In the genomic region with DNA sequence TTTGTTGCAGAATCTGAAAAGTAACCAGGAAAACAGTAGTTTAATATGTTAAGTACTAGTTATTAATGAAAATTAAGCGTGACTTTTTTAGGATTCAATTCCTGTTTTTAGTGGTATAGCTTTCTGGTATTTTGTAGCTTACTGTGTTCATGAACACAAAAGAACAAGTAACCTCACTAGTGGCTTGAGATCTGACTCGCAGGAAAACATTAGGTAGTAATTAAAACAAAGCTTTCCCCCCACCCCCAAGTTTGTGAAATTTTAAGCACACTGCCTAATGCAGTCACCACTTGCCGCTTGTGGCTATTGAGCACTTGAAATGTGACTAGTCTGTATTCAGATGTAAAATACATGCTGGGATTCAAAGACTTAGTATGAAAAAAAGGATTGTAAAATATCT, we compare ENCODE assay signal across 15 cellular contexts.
DNase-seq lines count a peak whose midpoint lies in the region; ATAC-seq and TF ChIP-seq lines count a peak whose summit lies in the region.
"Had no signal": no experiment of that assay in that cellular context is flagged by ENCODE, and none has a peak within 500 bp of the region (broad histone marks: within the 10 kb centered on the region; RNA-seq: fewer than 3 reads in every experiment).

No MANE protein-coding gene starts in this region.

- no peak for TF ChIP-seq CTCF in natural killer cell (IDR thresholded peaks at IDR 0.05)

- peak; percentile 28 for ATAC-seq in GM18907 (IDR thresholded peaks at IDR 0.05; ENCODE audit: unreplicated experiment)
- ATAC-seq in natural killer cell: no peak
- ATAC-seq: gastroesophageal sphincter; left lung; stimulated activated naive CD8-positive, alpha-beta T cell treated with anti-CD3 and anti-CD28 coated beads, Interleukin-15, amount 100 ng/mL, for 72 hours had no signal

- intact Hi-C loops in natural killer cell (cut with micrococcal nuclease): no loop called here

- no peaks in the 10 kb centered on the region for H3K27me3 Mint-ChIP-seq in natural killer cell (ENCODE audit: low read depth in 2 of 2)
- H3K27me3 Mint-ChIP-seq: stimulated activated naive CD8-positive, alpha-beta T cell treated with anti-CD3 and anti-CD28 coated beads, Interleukin-15, amount 100 ng/mL, for 72 hours had no signal

- H3K9me3 Mint-ChIP-seq in natural killer cell: peaks cover 0 to 2% of the 10 kb centered on the region in 2 donors

- no peak overlapping the region for H3K27ac Mint-ChIP-seq in natural killer cell
- H3K27ac Mint-ChIP-seq: stimulated activated naive CD8-positive, alpha-beta T cell treated with anti-CD3 and anti-CD28 coated beads, Interleukin-15, amount 100 ng/mL, for 72 hours; T-helper 2 cell treated with Interferon-gamma antibody and Interleukin-4, amounts not matched to agents 5 μg/mL and 100 μg/mL, for 36 hours had no signal

- in situ Hi-C loops in HAP-1 (cut with MboI; ENCODE audit: low sequenced_read_pairs): no loop called here

- H3K4me1 ChIP-seq in HAP-1 (peaks cover 21% of the 10 kb centered on the region), iPS-20b (ENCODE audit: insufficient read depth, low read length) (peaks cover 36% of the 10 kb centered on the region)
- H3K4me1 ChIP-seq: gastroesophageal sphincter, left lung, parathyroid adenoma had no signal

- peaks cover 5% of the 10 kb centered on the region for H3K36me3 Mint-ChIP-seq in natural killer cell

- H3K36me3 ChIP-seq in HAP-1 (replicated peaks) (no peaks in the 10 kb centered on the region), iPS-20b (ENCODE audit: insufficient read depth, low read depth, low read length) (no peaks in the 10 kb centered on the region)
- H3K36me3 ChIP-seq: adrenal gland, gastroesophageal sphincter, left lung had no signal

- peaks cover 29 to 30% of the 10 kb centered on the region in 2 donors for H3K4me1 Mint-ChIP-seq in natural killer cell

- DNase-seq in HAP-1 (ENCODE audit: low spot score in 2 of 2) (peak; percentile 9 to 49), NCI-H1092 treated with DMSO at 0.1 percent for 48 hours (lab: John Stamatoyannopoulos, UW) (peak; percentile 80), ecto neural progenitor cell (ENCODE audit: low spot score) (no peak), NCI-H526 treated with DMSO at 0.1 percent for 48 hours (lab: John Stamatoyannopoulos, UW) (no peak), natural killer cell (no peak), islet precursor cell (no peak)
- DNase-seq: adrenal gland; left lung; NCI-H1694 treated with DMSO at 0.1 percent for 48 hours; stimulated activated naive CD8-positive, alpha-beta T cell treated with anti-CD3 and anti-CD28 coated beads, Interleukin-15, amount 100 ng/mL, for 72 hours had no signal

- no peak overlapping the region for H3K27ac ChIP-seq in iPS-20b (ENCODE audit: low read length)
- H3K27ac ChIP-seq: adrenal gland, gastroesophageal sphincter, left lung, parathyroid adenoma had no signal

- H3K9ac ChIP-seq in iPS-20b (ENCODE audit: low read depth, low read length): no peak overlapping the region; the same call in 1 of the 2 replicates
- H3K9ac ChIP-seq: parathyroid adenoma had no signal

- no peak overlapping the region for H3K4me3 Mint-ChIP-seq in natural killer cell
- H3K4me3 Mint-ChIP-seq: stimulated activated naive CD8-positive, alpha-beta T cell treated with anti-CD3 and anti-CD28 coated beads, Interleukin-15, amount 100 ng/mL, for 72 hours; T-helper 2 cell treated with Interferon-gamma antibody and Interleukin-4, amounts not matched to agents 5 μg/mL and 100 μg/mL, for 36 hours had no signal

- H3K4me3 ChIP-seq in HAP-1: no peak overlapping the region
- H3K4me3 ChIP-seq in iPS-20b (ENCODE audit: low read length): peak overlapping the region; percentile 49; the same call in 1 of the 2 replicates
- H3K4me3 ChIP-seq: adrenal gland, gastroesophageal sphincter, left lung had no signal

- no peaks in the 10 kb centered on the region for H3K27me3 ChIP-seq in HAP-1 (ENCODE audit: low read depth)
- no peaks in the 10 kb centered on the region for H3K27me3 ChIP-seq in iPS-20b (ENCODE audit: insufficient read depth, low read length)
- H3K27me3 ChIP-seq: adrenal gland, gastroesophageal sphincter, left lung had no signal

- H3K9me3 ChIP-seq in HAP-1: no peaks in the 10 kb centered on the region
- no peaks in the 10 kb centered on the region; the same call in 1 of the 2 replicates for H3K9me3 ChIP-seq in iPS-20b (ENCODE audit: insufficient read depth, low read depth, low read length)
- H3K9me3 ChIP-seq: adrenal gland, gastroesophageal sphincter, left lung had no signal

Comparison
In these comparisons a context has a peak if more than half of its experiments do, and no peak if none do; other contexts are left out.
1. DNase-seq: peak in HAP-1 (2 of 2) and NCI-H1092 treated with DMSO at 0.1 percent for 48 hours (single experiment); none in ecto neural progenitor cell (single experiment), NCI-H526 treated with DMSO at 0.1 percent for 48 hours (single experiment), natural killer cell (single experiment) and islet precursor cell (single experiment).